Comparison of ENCODE assay signal across 14 cellular contexts in the genomic region with DNA sequence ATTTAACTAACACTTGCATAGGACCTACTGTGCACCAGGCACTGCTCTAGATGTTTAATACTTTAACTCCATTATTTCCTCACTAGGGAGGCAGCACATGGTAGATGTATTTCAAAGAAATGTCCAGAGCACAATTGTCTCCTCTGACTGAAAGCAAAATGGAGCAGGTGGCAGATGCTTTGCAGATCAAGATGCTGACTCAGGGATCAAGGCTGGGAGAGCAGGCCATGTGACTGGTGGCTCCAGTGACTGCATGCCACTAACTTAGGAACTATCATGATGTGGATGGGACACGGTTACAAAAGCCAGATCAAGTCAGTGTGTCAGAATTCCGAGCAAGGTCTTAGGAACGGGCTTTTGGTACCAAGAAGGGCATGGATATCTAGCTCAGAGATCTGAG. TPM values are rescaled to one million over a fixed set of nuclear protein-coding genes. Genes with fewer than 3 reads are reported as not detected.
DNase-seq lines count a peak whose midpoint lies in the region; ATAC-seq, FAIRE-seq and TF ChIP-seq lines count a peak whose summit lies in the region.
"Had no signal": no experiment of that assay in that cellular context is flagged by ENCODE, and none has a peak within 500 bp of the region (broad histone marks: within the 10 kb centered on the region; RNA-seq: fewer than 3 reads in every experiment).

No MANE protein-coding gene starts in this region.

- H3K27ac ChIP-seq in H1 (ENCODE audit: low read depth, low read length) (no peak overlapping the region), trophoblast cell (ENCODE audit: low read depth, low read length) (no peak overlapping the region), PC-9 (no peak overlapping the region)
- H3K27ac ChIP-seq: 22Rv1, BLaER1 had no signal

- no peak for TF ChIP-seq RAD21 in H1 (IDR thresholded peaks at IDR 0.05 in 1 of 2, conservative IDR thresholded peaks at IDR 0.05 in 1 of 2; ENCODE audit: low read depth in 2 of 2, low read length in 2 of 2)

- CTCF ChIA-PET in H1 (lab: Charles Lee; ENCODE audit: partially characterized antibody) (interaction anchor here (3.5 to 4.7 kb wide), 2 partner anchors 62 to 125 kb away, joined by 24 to 25 read pairs; no protein-coding TSS in a partner anchor), PC-9 (lab: Charles Lee) (no interaction called here)

- H3K23me2 ChIP-seq in H1 (ENCODE audit: low read depth, low read length), result no peaks in the 10 kb centered on the region

- H4K91ac ChIP-seq in H1 (replicated peaks; ENCODE audit: insufficient read length, low read length) (peak overlapping the region; percentile 7), trophoblast cell (ENCODE audit: low read depth, low read length) (peak overlapping the region; percentile 18)

- no peak for ATAC-seq in HG03097 (IDR thresholded peaks at IDR 0.05; ENCODE audit: low FRiP score, unreplicated experiment)

- no peak overlapping the region; the same call in 1 of the 2 replicates for H4K8ac ChIP-seq in H1 (ENCODE audit: extremely low read depth, insufficient read depth, low read length)
- H4K8ac ChIP-seq in trophoblast cell (ENCODE audit: low read depth, low read length), result no peak overlapping the region

- H4K5ac ChIP-seq in H1 (ENCODE audit: insufficient read length, low read depth, low read length), result no peak overlapping the region

- H2BK12ac ChIP-seq in H1 (ENCODE audit: low read depth, low read length), result no peak overlapping the region
- no peak overlapping the region for H2BK12ac ChIP-seq in trophoblast cell (ENCODE audit: low read length)

- H3K36me3 ChIP-seq in H1 (ENCODE audit: control insufficient read depth in 2 of 4, insufficient read depth in 4 of 4, low read length in 3 of 4) (no peaks in the 10 kb centered on the region), trophoblast cell (ENCODE audit: control insufficient read depth in 1 of 2, insufficient read depth in 2 of 2, low read length in 2 of 2) (no peaks in the 10 kb centered on the region), PC-9 (ENCODE audit: low read depth) (no peaks in the 10 kb centered on the region)
- H3K36me3 ChIP-seq: BLaER1, HAP-1 had no signal

- H3K4me3 ChIP-seq in H1 (ENCODE audit: extremely low read depth in 1 of 4, insufficient read depth in 2 of 4, low read depth in 3 of 4, low read length in 4 of 4) (no peak overlapping the region), trophoblast cell (ENCODE audit: low read depth, low read length) (no peak overlapping the region), PC-9 (no peak overlapping the region)
- H3K4me3 ChIP-seq: BLaER1, HAP-1 had no signal

- H3K79me1 ChIP-seq in H1 (ENCODE audit: low read depth, low read length) (no peaks in the 10 kb centered on the region), trophoblast cell (ENCODE audit: low read length) (peaks cover 2% of the 10 kb centered on the region)

- no peaks in the 10 kb centered on the region for H3K9me2 ChIP-seq in PC-9 (ENCODE audit: insufficient read depth)

- H2BK20ac ChIP-seq in H1 (ENCODE audit: low read length), result no peak overlapping the region

- H3K79me2 ChIP-seq in H1 (ENCODE audit: control insufficient read depth in 1 of 2, insufficient read depth in 2 of 2, low read length in 2 of 2), result no peaks in the 10 kb centered on the region
- no peaks in the 10 kb centered on the region for H3K79me2 ChIP-seq in trophoblast cell (ENCODE audit: control insufficient read depth, insufficient read depth, low read length, poor library complexity)
- no peaks in the 10 kb centered on the region for H3K79me2 ChIP-seq in PC-9 (ENCODE audit: low read depth)

- H2AK5ac ChIP-seq in H1 (ENCODE audit: low read depth, low read length), result no peak overlapping the region
- H2AK5ac ChIP-seq in trophoblast cell (ENCODE audit: low read length), result no peak overlapping the region

- no TSS peak for BruUV-seq in PC-9 (replicated peaks; lab: Mats Ljungman, UMichigan)

- no peak overlapping the region for H3K4me2 ChIP-seq in H1 (ENCODE audit: insufficient read depth in 1 of 2, low read depth in 2 of 2, low read length in 2 of 2)
- no peak overlapping the region for H3K4me2 ChIP-seq in trophoblast cell (ENCODE audit: low read length)
- H3K4me2 ChIP-seq in PC-9, result no peak overlapping the region
- H3K4me2 ChIP-seq: BLaER1 had no signal

- H3K23ac ChIP-seq in H1 (ENCODE audit: insufficient read length) (no peak overlapping the region), trophoblast cell (ENCODE audit: low read length) (no peak overlapping the region)

- H3K9ac ChIP-seq in H1 (replicated peaks in 1 of 4; ENCODE audit: extremely low read depth in 1 of 4, low read depth in 3 of 4, low read length in 3 of 4), result no peak overlapping the region
- H3K9ac ChIP-seq in trophoblast cell (ENCODE audit: low read length), result no peak overlapping the region
- H3K9ac ChIP-seq: BLaER1 had no signal

- 0 out of 7 replicates have a peak, but pooled peaks cover 0 to 2% (median 0%) of the 10 kb centered on the region in 4 experiments for H3K4me1 ChIP-seq in H1 (replicated peaks in 1 of 4; ENCODE audit: control insufficient read depth in 3 of 4, insufficient read depth in 4 of 4, low read length in 3 of 4)
- peaks cover 0 to 3% of the 10 kb centered on the region in 2 experiments for H3K4me1 ChIP-seq in trophoblast cell (ENCODE audit: control insufficient read depth in 1 of 2, insufficient read depth in 2 of 2, low read length in 2 of 2)
- H3K4me1 ChIP-seq in PC-9 (replicated peaks; ENCODE audit: insufficient read depth), result no peaks in the 10 kb centered on the region
- H3K4me1 ChIP-seq: BLaER1 had no signal

- TF ChIP-seq EP300 in H1 (IDR thresholded peaks at IDR 0.05; ENCODE audit: borderline replicate concordance in 1 of 2, low read depth in 2 of 2, low read length in 2 of 2), result no peak

- H2BK120ac ChIP-seq in H1 (replicated peaks; ENCODE audit: low read depth, low read length) (no peak overlapping the region), trophoblast cell (ENCODE audit: insufficient read depth, low read length, poor library complexity) (no peak overlapping the region)

- no peaks in the 10 kb centered on the region for H4K20me1 ChIP-seq in H1 (replicated peaks in 1 of 2; ENCODE audit: control insufficient read depth in 1 of 2, insufficient read depth in 2 of 2, low read length in 2 of 2)
- H4K20me1 ChIP-seq in PC-9 (ENCODE audit: insufficient read depth), result no peaks in the 10 kb centered on the region
- H4K20me1 ChIP-seq: BLaER1 had no signal

- H3K9me3 ChIP-seq in H1 (ENCODE audit: insufficient read depth in 2 of 2, low read depth in 1 of 2, low read length in 1 of 2), result no peaks in the 10 kb centered on the region
- no peaks in the 10 kb centered on the region for H3K9me3 ChIP-seq in trophoblast cell (ENCODE audit: insufficient read depth, low read depth, low read length)
- no peaks in the 10 kb centered on the region for H3K9me3 ChIP-seq in PC-9 (ENCODE audit: insufficient read depth, low read depth)
- H3K9me3 ChIP-seq: HAP-1 had no signal

- H3K56ac ChIP-seq in H1 (replicated peaks; ENCODE audit: insufficient read length, low read depth, low read length), result no peak overlapping the region

- H3K18ac ChIP-seq in H1 (ENCODE audit: extremely low read depth, low read length) (no peak overlapping the region), trophoblast cell (ENCODE audit: low read length) (no peak overlapping the region)

- H2AFZ ChIP-seq in H1 (ENCODE audit: low read length), result 0 out of 2 replicates have a peak overlapping the region, but pooled peaks have one; percentile 50
- no peak overlapping the region for H2AFZ ChIP-seq in trophoblast cell (ENCODE audit: insufficient read depth, low read length, poor library complexity)
- no peak overlapping the region for H2AFZ ChIP-seq in PC-9

- H3K14ac ChIP-seq in H1 (ENCODE audit: insufficient read length) (no peak overlapping the region), trophoblast cell (ENCODE audit: low read length) (no peak overlapping the region)

- TF ChIP-seq CTCF in H1 (IDR thresholded peaks at IDR 0.05; ENCODE audit: control extremely low read depth in 1 of 3, insufficient read depth in 1 of 3, low read depth in 1 of 3, low read length in 3 of 3) (no peak), PC-9 (conservative IDR thresholded peaks at IDR 0.05) (no peak)

- no peak for TF ChIP-seq POLR2A in H1 (IDR thresholded peaks at IDR 0.05; ENCODE audit: control extremely low read depth in 1 of 2, low read depth in 2 of 2, low read length in 2 of 2)

- H2BK5ac ChIP-seq in H1 (ENCODE audit: low read depth, low read length), result no peak overlapping the region
- no peak overlapping the region for H2BK5ac ChIP-seq in trophoblast cell (ENCODE audit: low read depth, low read length, poor library complexity)

- H2BK15ac ChIP-seq in H1 (ENCODE audit: low read length), result no peak overlapping the region

- POLR2A ChIA-PET in H1 (lab: Charles Lee; ENCODE audit: partially characterized antibody) (no interaction called here), PC-9 (lab: Charles Lee; ENCODE audit: unreplicated experiment) (no interaction called here)

- WGBS in H1 (ENCODE audit: extremely low coverage in 1 of 2, insufficient coverage in 1 of 2, insufficient read length in 1 of 2, insufficient replicate concordance in 2 of 2, low coverage in 1 of 2, low lambda C conversion rate in 2 of 2, missing lambda C conversion rate in 1 of 2), 2 experiments, result 94% methylated on average over 3 of the region's 3 CpGs; no CpG with 5 or more reads in 1 of the 2 experiments
- no CpG with 5 or more reads among the region's 3 CpGs for WGBS in trophoblast cell (ENCODE audit: extremely low coverage, insufficient coverage, insufficient read length)

- no peak overlapping the region for H3K4ac ChIP-seq in H1 (replicated peaks; ENCODE audit: insufficient read length, low read depth, low read length)
- H3K4ac ChIP-seq in trophoblast cell (ENCODE audit: low read depth, low read length), result no peak overlapping the region

- DNase-seq in NCI-H82 (lab: John Stamatoyannopoulos, UW) (peak; percentile 0), NCI-H82 treated with DMSO at 0.1 percent for 48 hours (lab: John Stamatoyannopoulos, UW; ENCODE audit: unreplicated experiment) (no peak), H1 (ENCODE audit: low read depth in 1 of 2, low spot score in 2 of 2) (no peak), trophoblast cell (no peak), hepatic stellate cell (ENCODE audit: low spot score) (no peak), PC-9 (no peak)
- DNase-seq: DMS53, GOT3 had no signal

- intact Hi-C loops in PC-9 (cut with micrococcal nuclease; ENCODE audit: unreplicated experiment), result no loop called here

- no peaks in the 10 kb centered on the region for H3K27me3 ChIP-seq in H1 (replicated peaks in 1 of 4; ENCODE audit: control insufficient read depth in 3 of 4, extremely low read depth in 1 of 4, insufficient read depth in 3 of 4, low read length in 3 of 4)
- no peaks in the 10 kb centered on the region for H3K27me3 ChIP-seq in trophoblast cell (ENCODE audit: insufficient read depth, low read length)
- peaks cover 5% of the 10 kb centered on the region; the same call in 1 of the 2 replicates for H3K27me3 ChIP-seq in PC-9 (ENCODE audit: insufficient read depth, low read depth)
- H3K27me3 ChIP-seq: BLaER1 had no signal

- no peak for FAIRE-seq in H1 (lab: Jason Lieb, UNC)
- FAIRE-seq: GM19239, HTR-8/SVneo had no signal

- no peaks in the 10 kb centered on the region for H3F3A ChIP-seq in PC-9 (ENCODE audit: insufficient read depth, low read depth)

- no peak overlapping the region for H4K12ac ChIP-seq in trophoblast cell (ENCODE audit: low read depth, low read length)

RNA-seq across cellular contexts. Expression of a gene that starts 28.2 kb away (rescaled TPM):
- total RNA-seq in H1 (2021; fragmentation: NEBNext Ultra II Directional; extraction: Animal tissue kit (Norgen Biotek cat#: 25700)), result 0.39 and 0.65 TPM in 2 replicates
- polyA plus RNA-seq in H1 (2011; rRNA removed), result 0.24 and 0.36 TPM in 2 replicates
- polyA plus RNA-seq in H1 (2011; cell fraction: cytosol; rRNA removed), result 0.27 TPM
- polyA plus RNA-seq in H1 (2011; cell fraction: nucleus; rRNA removed), result 0.17 TPM
- polyA plus RNA-seq in H1 (2012, experiment 1 of 2), result 0.11 to 0.36 TPM (median 0.32 TPM) in 3 of 4 replicates, not detected in the other
- polyA plus RNA-seq in H1 (2012, experiment 2 of 2), result 0.34 TPM
- 1.2 TPM for polyA plus RNA-seq in H1 (2013, experiment 1 of 2)
- polyA plus RNA-seq in H1 (2013, experiment 2 of 2), result 1.2 TPM
- 0.15 TPM in 1 of 2 replicates, not detected in the other for polyA minus RNA-seq in H1 (2011; rRNA and poly(A)+ RNA removed)
- polyA minus RNA-seq in H1 (2011; cell fraction: cytosol; rRNA and poly(A)+ RNA removed), result not detected
- not detected for polyA minus RNA-seq in H1 (2011; cell fraction: nucleus; rRNA and poly(A)+ RNA removed)
- 0.04 TPM in 1 of 2 replicates, not detected in the other for polyA plus RNA-seq in trophoblast cell (2013)
- not detected in 2 replicates for total RNA-seq in PC-9 (2021)

RNA-seq across cellular contexts. Expression of a gene that starts 36.0 kb away (rescaled TPM):
- not detected in 2 replicates for total RNA-seq in H1 (2021; fragmentation: NEBNext Ultra II Directional; extraction: Animal tissue kit (Norgen Biotek cat#: 25700))
- polyA plus RNA-seq in H1 (2011; rRNA removed), result 0.06 and 0.08 TPM in 2 replicates
- 0.70 TPM for polyA plus RNA-seq in H1 (2011; cell fraction: cytosol; rRNA removed)
- not detected for polyA plus RNA-seq in H1 (2011; cell fraction: nucleus; rRNA removed)
- 0.15 to 0.18 TPM (median 0.16 TPM) in 3 of 4 replicates, not detected in the other for polyA plus RNA-seq in H1 (2012, experiment 1 of 2)
- polyA plus RNA-seq in H1 (2012, experiment 2 of 2), result 0.22 TPM
- 0.08 TPM for polyA plus RNA-seq in H1 (2013, experiment 1 of 2)
- 0.11 TPM for polyA plus RNA-seq in H1 (2013, experiment 2 of 2)
- 0.95 TPM in 1 of 2 replicates, not detected in the other for polyA minus RNA-seq in H1 (2011; rRNA and poly(A)+ RNA removed)
- not detected for polyA minus RNA-seq in H1 (2011; cell fraction: cytosol; rRNA and poly(A)+ RNA removed)
- not detected for polyA minus RNA-seq in H1 (2011; cell fraction: nucleus; rRNA and poly(A)+ RNA removed)
- 0.14 and 0.19 TPM in 2 replicates for polyA plus RNA-seq in trophoblast cell (2013)
- not detected in 2 replicates for total RNA-seq in PC-9 (2021)

RNA-seq across cellular contexts. Expression of a gene that starts 51.6 kb away (rescaled TPM):
- total RNA-seq in H1 (2021; fragmentation: NEBNext Ultra II Directional; extraction: Animal tissue kit (Norgen Biotek cat#: 25700)), result not detected in 2 replicates
- polyA plus RNA-seq in H1 (2011; rRNA removed), result not detected in 2 replicates
- polyA plus RNA-seq in H1 (2011; cell fraction: cytosol; rRNA removed), result not detected
- not detected for polyA plus RNA-seq in H1 (2011; cell fraction: nucleus; rRNA removed)
- not detected in 4 replicates for polyA plus RNA-seq in H1 (2012, experiment 1 of 2)
- polyA plus RNA-seq in H1 (2012, experiment 2 of 2), result not detected
- not detected for polyA plus RNA-seq in H1 (2013, experiment 1 of 2)
- not detected for polyA plus RNA-seq in H1 (2013, experiment 2 of 2)
- polyA minus RNA-seq in H1 (2011; rRNA and poly(A)+ RNA removed), result not detected in 2 replicates
- polyA minus RNA-seq in H1 (2011; cell fraction: cytosol; rRNA and poly(A)+ RNA removed), result not detected
- not detected for polyA minus RNA-seq in H1 (2011; cell fraction: nucleus; rRNA and poly(A)+ RNA removed)
- not detected in 2 replicates for polyA plus RNA-seq in trophoblast cell (2013)
- not detected in 2 replicates for total RNA-seq in PC-9 (2021)

RNA-seq across cellular contexts. Expression of a gene that starts 57.9 kb away (rescaled TPM):
- total RNA-seq in H1 (2021; fragmentation: NEBNext Ultra II Directional; extraction: Animal tissue kit (Norgen Biotek cat#: 25700)), result not detected in 2 replicates
- not detected in 2 replicates for polyA plus RNA-seq in H1 (2011; rRNA removed)
- polyA plus RNA-seq in H1 (2011; cell fraction: cytosol; rRNA removed), result not detected
- polyA plus RNA-seq in H1 (2011; cell fraction: nucleus; rRNA removed), result not detected
- polyA plus RNA-seq in H1 (2012, experiment 1 of 2), result not detected in 4 replicates
- not detected for polyA plus RNA-seq in H1 (2012, experiment 2 of 2)
- not detected for polyA plus RNA-seq in H1 (2013, experiment 1 of 2)
- polyA plus RNA-seq in H1 (2013, experiment 2 of 2), result not detected
- polyA minus RNA-seq in H1 (2011; rRNA and poly(A)+ RNA removed), result not detected in 2 replicates
- polyA minus RNA-seq in H1 (2011; cell fraction: cytosol; rRNA and poly(A)+ RNA removed), result not detected
- not detected for polyA minus RNA-seq in H1 (2011; cell fraction: nucleus; rRNA and poly(A)+ RNA removed)
- polyA plus RNA-seq in trophoblast cell (2013), result 0.39 and 0.42 TPM in 2 replicates
- total RNA-seq in PC-9 (2021), result not detected in 2 replicates
